11 cellular contexts compared by ENCODE assay signal in the genomic region with DNA sequence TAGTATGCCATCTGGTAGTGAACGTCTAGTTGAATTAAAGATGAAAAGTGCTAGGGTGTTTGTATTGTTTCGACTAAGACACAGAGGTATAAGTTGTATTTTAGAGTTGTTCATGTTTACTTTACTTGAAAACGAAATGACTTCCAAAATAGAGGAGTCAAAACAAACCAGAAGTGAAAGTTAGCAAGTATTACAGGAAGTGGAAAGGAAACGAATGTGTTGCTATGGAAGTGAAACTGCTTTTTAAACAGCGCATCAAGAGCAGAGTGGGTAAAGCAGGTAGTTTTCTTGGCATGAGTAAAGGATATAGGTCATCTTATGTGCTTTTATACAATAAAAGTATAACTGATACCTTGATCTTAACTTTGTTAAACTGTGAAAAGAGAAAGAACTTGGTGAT. TPM values are rescaled to one million over a fixed set of nuclear protein-coding genes. Genes with fewer than 3 reads are reported as not detected.
DNase-seq lines count a peak whose midpoint lies in the region; ATAC-seq, FAIRE-seq and TF ChIP-seq lines count a peak whose summit lies in the region.
"Had no signal": no experiment of that assay in that cellular context is flagged by ENCODE, and none has a peak within 500 bp of the region (broad histone marks: within the 10 kb centered on the region; RNA-seq: fewer than 3 reads in every experiment).

No MANE protein-coding gene starts in this region.

- H4K20me1 ChIP-seq in MM.1S (ENCODE audit: insufficient read depth, low read length), result no peaks in the 10 kb centered on the region
- H4K20me1 ChIP-seq in keratinocyte (ENCODE audit: control insufficient read depth, extremely low read depth, insufficient read depth, low read length), result no peaks in the 10 kb centered on the region
- H4K20me1 ChIP-seq in GM23248 (ENCODE audit: insufficient read depth), result no peaks in the 10 kb centered on the region

- no peaks in the 10 kb centered on the region for H3K79me2 ChIP-seq in MM.1S (ENCODE audit: low read length)
- H3K79me2 ChIP-seq in keratinocyte (ENCODE audit: control insufficient read depth, insufficient read depth, low read length), result no peaks in the 10 kb centered on the region
- no peaks in the 10 kb centered on the region for H3K79me2 ChIP-seq in GM23248 (ENCODE audit: insufficient read depth)

- in situ Hi-C loops in GM23248 (cut with MboI), result no loop called here

- H3F3A ChIP-seq in MM.1S (ENCODE audit: insufficient read depth, low read length) (no peaks in the 10 kb centered on the region), GM23248 (ENCODE audit: insufficient read depth) (peaks cover 7% of the 10 kb centered on the region; the same call in 1 of the 2 replicates)

- peak; percentile 69 for DNase-seq in MM.1S
- no peak for DNase-seq in keratinocyte (ENCODE audit: low read depth, low spot score)
- DNase-seq in HPDE6-E6E7 (ENCODE audit: extremely low spot score), result no peak
- DNase-seq in glutamatergic neuron, result no peak
- DNase-seq in GM23248, result no peak
- no peak for DNase-seq in DMS53 (lab: John Stamatoyannopoulos, UW)
- DNase-seq: activated CD4-positive, CD25-positive, alpha-beta regulatory T cell; heart right ventricle had no signal

- H3K9ac ChIP-seq in MM.1S (ENCODE audit: low read length), result no peak overlapping the region
- H3K9ac ChIP-seq in keratinocyte (ENCODE audit: control insufficient read depth, extremely low read depth, insufficient read depth, low read length), result no peak overlapping the region
- no peak overlapping the region for H3K9ac ChIP-seq in GM23248

- WGBS in GM23248 (ENCODE audit: low coverage in 1 of 2, low lambda C conversion rate in 2 of 2, missing lambda C conversion rate in 2 of 2), 2 experiments, result 60 to 64% methylated on average over 5 of the region's 5 CpGs

- no peaks in the 10 kb centered on the region for H3K9me1 ChIP-seq in keratinocyte (ENCODE audit: control insufficient read depth, extremely low read depth, insufficient read depth, low read length)

- H3K36me3 Mint-ChIP-seq in glutamatergic neuron (ENCODE audit: unreplicated experiment), result peaks cover 7% of the 10 kb centered on the region

- ATAC-seq in GM18499 (IDR thresholded peaks at IDR 0.05; ENCODE audit: insufficient read depth, unreplicated experiment) (peak; percentile 68), GM21576 (IDR thresholded peaks at IDR 0.05; ENCODE audit: unreplicated experiment) (peak; percentile 90)

- H3K27me3 Mint-ChIP-seq in glutamatergic neuron (ENCODE audit: unreplicated experiment), result peaks cover 6% of the 10 kb centered on the region

- H3K4me3 ChIP-seq in MM.1S (ENCODE audit: low read length) (0 out of 2 replicates have a peak overlapping the region, but pooled peaks have one; percentile 3), keratinocyte (ENCODE audit: control insufficient read depth in 2 of 3, extremely low read depth in 1 of 3, insufficient read depth in 2 of 3, low read depth in 1 of 3, low read length in 3 of 3) (no peak overlapping the region), GM23248 (no peak overlapping the region)
- H3K4me3 ChIP-seq: heart right ventricle had no signal

- H3K4me2 ChIP-seq in MM.1S (ENCODE audit: low read depth, low read length), result peak overlapping the region; percentile 48
- no peak overlapping the region for H3K4me2 ChIP-seq in keratinocyte (ENCODE audit: control insufficient read depth, extremely low read depth, insufficient read depth, low read depth, low read length)
- no peak overlapping the region for H3K4me2 ChIP-seq in GM23248 (ENCODE audit: unreplicated experiment)

- H3K4me1 ChIP-seq in MM.1S (ENCODE audit: low read length) (no peaks in the 10 kb centered on the region; the same call in 1 of the 2 replicates), keratinocyte (ENCODE audit: control insufficient read depth, extremely low read depth, insufficient read depth, low read length) (peaks cover 6% of the 10 kb centered on the region), GM23248 (ENCODE audit: insufficient read depth) (peaks cover 16% of the 10 kb centered on the region)

- H3K4me3 Mint-ChIP-seq in glutamatergic neuron (ENCODE audit: unreplicated experiment), result no peak overlapping the region

- H3K27ac Mint-ChIP-seq in glutamatergic neuron (ENCODE audit: unreplicated experiment), result no peak overlapping the region

- peak; percentile 9 for FAIRE-seq in keratinocyte (lab: Jason Lieb, UNC)

- H3K4me1 Mint-ChIP-seq in glutamatergic neuron (ENCODE audit: low read depth, unreplicated experiment), result peaks cover 12% of the 10 kb centered on the region

- TF ChIP-seq CTCF in MM.1S (IDR thresholded peaks at IDR 0.05; ENCODE audit: low read length), result no peak
- no peak for TF ChIP-seq CTCF in keratinocyte (optimal IDR thresholded peaks at IDR 0.05 in 1 of 3, IDR thresholded peaks at IDR 0.05 in 1 of 3, conservative IDR thresholded peaks at IDR 0.05 in 1 of 3; ENCODE audit: extremely low read depth in 1 of 3, insufficient read depth in 2 of 3, low read length in 3 of 3)
- TF ChIP-seq CTCF in glutamatergic neuron (IDR thresholded peaks at IDR 0.05; ENCODE audit: partially characterized antibody, unreplicated experiment), result no peak

- H3K27me3 ChIP-seq in MM.1S (replicated peaks; ENCODE audit: insufficient read depth, low read length) (peaks cover 73% of the 10 kb centered on the region), keratinocyte (ENCODE audit: control insufficient read depth, extremely low read depth, insufficient read depth, low read length) (peaks cover 16% of the 10 kb centered on the region), GM23248 (replicated peaks; ENCODE audit: insufficient read depth) (peaks cover 19% of the 10 kb centered on the region)

- no peaks in the 10 kb centered on the region for H3K9me2 ChIP-seq in MM.1S (replicated peaks; ENCODE audit: insufficient read depth, low read length)
- no peaks in the 10 kb centered on the region for H3K9me2 ChIP-seq in GM23248 (ENCODE audit: insufficient read depth)

- no peak overlapping the region for H3K27ac ChIP-seq in MM.1S (ENCODE audit: low read length)
- H3K27ac ChIP-seq in keratinocyte (ENCODE audit: control insufficient read depth, insufficient read depth, low read length), result no peak overlapping the region
- H3K27ac ChIP-seq in GM23248, result no peak overlapping the region

- dilution Hi-C loops in keratinocyte (cut with MboI; ENCODE audit: extremely low pct_ligation_motif_present, low sequenced_read_pairs), result no loop called here

- no peaks in the 10 kb centered on the region for H3K9me3 ChIP-seq in MM.1S (replicated peaks; ENCODE audit: insufficient read depth, low read length)
- H3K9me3 ChIP-seq in keratinocyte (ENCODE audit: control insufficient read depth, low read depth, low read length), result no peaks in the 10 kb centered on the region
- H3K9me3 ChIP-seq in GM23248 (ENCODE audit: low read depth), result no peaks in the 10 kb centered on the region
- H3K9me3 ChIP-seq: heart right ventricle had no signal

- H3K9me3 Mint-ChIP-seq in glutamatergic neuron (ENCODE audit: unreplicated experiment), result peaks cover 7% of the 10 kb centered on the region

- H3K36me3 ChIP-seq in MM.1S (replicated peaks; ENCODE audit: insufficient read depth, low read length) (no peaks in the 10 kb centered on the region), keratinocyte (ENCODE audit: control insufficient read depth in 2 of 2, extremely low read depth in 1 of 2, insufficient read depth in 2 of 2, low read length in 2 of 2) (no peaks in the 10 kb centered on the region), GM23248 (ENCODE audit: low read depth) (no peaks in the 10 kb centered on the region)
- H3K36me3 ChIP-seq: heart right ventricle had no signal

- H2AFZ ChIP-seq in MM.1S (ENCODE audit: low read length) (no peak overlapping the region), keratinocyte (ENCODE audit: control insufficient read depth, low read length) (no peak overlapping the region), GM23248 (no peak overlapping the region)

RNA-seq across cellular contexts. Expression of a gene that starts 20.0 kb away (rescaled TPM):
- polyA plus RNA-seq in keratinocyte (not detected in 3 replicates), GM23248 (2016; fragmentation: Nextera tagmentation; extraction: Ambion mirVana) (not detected in 2 replicates)
- not detected for polyA plus RNA-seq in keratinocyte (2011; ENCODE audit: low read depth)
- not detected in 2 replicates for polyA plus RNA-seq in keratinocyte (2011; cell fraction: cytosol; rRNA removed)
- not detected in 2 replicates for polyA plus RNA-seq in keratinocyte (2011; cell fraction: nucleus; rRNA removed)
- not detected in 2 replicates for polyA plus RNA-seq in keratinocyte (2012; ENCODE audit: low replicate concordance)
- not detected in 3 replicates for polyA minus RNA-seq in keratinocyte
- polyA minus RNA-seq in keratinocyte (2011; cell fraction: cytosol; rRNA and poly(A)+ RNA removed), result not detected
- not detected in 2 replicates for polyA minus RNA-seq in keratinocyte (2011; cell fraction: nucleus; rRNA and poly(A)+ RNA removed)
- not detected for total RNA-seq in glutamatergic neuron (ENCODE audit: unreplicated experiment)
- not detected in 2 replicates for total RNA-seq in GM23248 (2014; rRNA removed; shearing (Covaris generic))
- total RNA-seq: H4 had no signal
- polyA plus RNA-seq: heart right ventricle had no signal

RNA-seq across cellular contexts. Expression of a gene that starts 59.3 kb away (rescaled TPM):
- 28.3 to 40.7 TPM (median 39.5 TPM) in 3 replicates for polyA plus RNA-seq in keratinocyte
- polyA plus RNA-seq in keratinocyte (2011; ENCODE audit: low read depth), result 40.0 TPM
- polyA plus RNA-seq in keratinocyte (2011; cell fraction: cytosol; rRNA removed), result 35.3 and 49.9 TPM in 2 replicates
- 25.8 and 30.8 TPM in 2 replicates for polyA plus RNA-seq in keratinocyte (2011; cell fraction: nucleus; rRNA removed)
- 15.7 and 29.4 TPM in 2 replicates for polyA plus RNA-seq in keratinocyte (2012; ENCODE audit: low replicate concordance)
- 7.1 to 22.9 TPM (median 11.2 TPM) in 3 replicates for polyA minus RNA-seq in keratinocyte
- polyA minus RNA-seq in keratinocyte (2011; cell fraction: cytosol; rRNA and poly(A)+ RNA removed), result 20.7 TPM
- polyA minus RNA-seq in keratinocyte (2011; cell fraction: nucleus; rRNA and poly(A)+ RNA removed), result 11.4 and 17.1 TPM in 2 replicates
- total RNA-seq in glutamatergic neuron (ENCODE audit: unreplicated experiment), result 24.7 TPM
- total RNA-seq in GM23248 (2014; rRNA removed; shearing (Covaris generic)), result 11.5 and 19.5 TPM in 2 replicates
- polyA plus RNA-seq in GM23248 (2016; fragmentation: Nextera tagmentation; extraction: Ambion mirVana), result 17.0 and 18.2 TPM in 2 replicates
